17 cellular contexts compared by ENCODE assay signal in genomic region chr6:8047466-8048292, GRCh38. TPM values are rescaled to one million over a fixed set of nuclear protein-coding genes. Genes with fewer than 3 reads are reported as not detected.
DNase-seq lines count a peak whose midpoint lies in the region; ATAC-seq and TF ChIP-seq lines count a peak whose summit lies in the region.
"Had no signal": no experiment of that assay in that cellular context is flagged by ENCODE, and none has a peak within 500 bp of the region (broad histone marks: within the 10 kb centered on the region; RNA-seq: fewer than 3 reads in every experiment).

No MANE protein-coding gene starts in this region.

- peak overlapping the region; percentile 31 to 41 for H3K27ac ChIP-seq in right atrium auricular region
- H3K27ac ChIP-seq: colonic mucosa, HL-60 had no signal

- peaks cover 9% of the 10 kb centered on the region for H3K36me3 Mint-ChIP-seq in chondrocyte (ENCODE audit: low read depth)

- H3K36me3 ChIP-seq in right atrium auricular region: no peaks in the 10 kb centered on the region
- H3K36me3 ChIP-seq: colonic mucosa had no signal

- ATAC-seq in GM19351 (IDR thresholded peaks at IDR 0.05; ENCODE audit: unreplicated experiment): no peak
- no peak for ATAC-seq in GM19324 (IDR thresholded peaks at IDR 0.05; ENCODE audit: low FRiP score, unreplicated experiment)
- no peak for ATAC-seq in GM18520 (IDR thresholded peaks at IDR 0.05; ENCODE audit: unreplicated experiment)
- ATAC-seq: GM12878, left colon had no signal

- H3K9me3 Mint-ChIP-seq in chondrocyte (ENCODE audit: low read depth): peaks cover 4% of the 10 kb centered on the region

- H3K27ac Mint-ChIP-seq in chondrocyte (ENCODE audit: unreplicated experiment): peak overlapping the region; percentile 28

- peaks cover 16% of the 10 kb centered on the region for H3K4me1 Mint-ChIP-seq in chondrocyte (ENCODE audit: low read depth)
- H3K4me1 Mint-ChIP-seq: nephron progenitor cell had no signal

- H3K4me1 ChIP-seq in right atrium auricular region: no peaks in the 10 kb centered on the region
- H3K4me1 ChIP-seq: colonic mucosa had no signal

- H3K4me3 ChIP-seq in right atrium auricular region: no peak overlapping the region
- H3K4me3 ChIP-seq: colonic mucosa, GM12878 had no signal

- no peaks in the 10 kb centered on the region for H3K9me3 ChIP-seq in right atrium auricular region
- H3K9me3 ChIP-seq: colonic mucosa had no signal

- no peak for TF ChIP-seq CTCF in right atrium auricular region (IDR thresholded peaks at IDR 0.05)
- no peak for TF ChIP-seq CTCF in chondrocyte (IDR thresholded peaks at IDR 0.05)

- no peak overlapping the region for H3K4me3 Mint-ChIP-seq in chondrocyte (ENCODE audit: unreplicated experiment)
- H3K4me3 Mint-ChIP-seq: nephron progenitor cell had no signal

- no peak for DNase-seq in right atrium auricular region (ENCODE audit: low spot score)
- no peak for DNase-seq in cardiac septum (ENCODE audit: low spot score)
- no peak for DNase-seq in chondrocyte (ENCODE audit: low spot score)
- DNase-seq in kidney tubule cell (ENCODE audit: low spot score): peak; percentile 46
- DNase-seq in amniotic stem cell (lab: John Stamatoyannopoulos, UW): no peak
- DNase-seq: activated CD4-positive, alpha-beta T cell treated with anti-CD3 and anti-CD28 coated beads, Interleukin-2, amount 50 U/mL, for 48 hours; activated effector memory CD4-positive, alpha-beta T cell treated with anti-CD3 and anti-CD28 coated beads, Interleukin-2, amount 50 U/mL, for 16 hours; colonic mucosa; DMS79 treated with DMSO at 0.1 percent for 48 hours; left colon; nephron progenitor cell; T-helper 9 cell had no signal

- no peaks in the 10 kb centered on the region for H3K27me3 ChIP-seq in right atrium auricular region
- H3K27me3 ChIP-seq: colonic mucosa had no signal

- H3K27me3 Mint-ChIP-seq in chondrocyte (ENCODE audit: low read depth): no peaks in the 10 kb centered on the region

- intact Hi-C loops in cardiac septum (cut with DNase I): no loop called here

RNA-seq across cellular contexts. Expression of gene BLOC1S5, which starts 16.5 kb away (rescaled TPM):
- total RNA-seq in right atrium auricular region (1 to 10 TPM; 7.3 to 7.8 TPM), cardiac septum (10.8 TPM), chondrocyte (9.4 to 10.2 TPM (median 10.0 TPM) in 3 replicates)

RNA-seq across cellular contexts. Expression of gene EEF1E1, which starts 54.7 kb away (rescaled TPM):
- total RNA-seq in right atrium auricular region: 10 to 100 TPM; 12.6 to 20.6 TPM
- 15.9 TPM for total RNA-seq in cardiac septum
- total RNA-seq in chondrocyte: 15.7 to 26.8 TPM (median 17.9 TPM) in 3 replicates
